ENCODE assay signal across 24 cellular contexts in the genomic region with DNA sequence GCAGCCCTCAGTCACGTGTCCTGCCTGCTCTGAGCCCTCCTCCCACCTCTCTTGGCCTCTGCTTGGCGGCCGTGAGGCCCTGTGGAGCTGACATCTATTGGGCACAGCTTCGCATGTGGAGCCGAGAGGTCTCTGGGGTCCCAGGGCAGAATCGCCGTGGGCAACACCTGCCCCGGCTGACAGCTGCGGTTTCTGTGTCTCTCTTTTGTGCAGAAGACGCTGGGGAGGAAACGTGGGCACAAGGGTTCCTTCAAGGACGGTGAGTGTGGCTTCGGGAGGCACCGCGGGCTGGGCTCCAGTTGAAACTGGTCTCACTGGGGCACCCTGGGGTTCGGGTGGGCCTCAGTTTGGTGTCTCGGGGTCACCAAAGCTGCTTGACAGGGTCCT. TPM values are rescaled to one million over a fixed set of nuclear protein-coding genes. Genes with fewer than 3 reads are reported as not detected.
DNase-seq lines count a peak whose midpoint lies in the region; ATAC-seq and TF ChIP-seq lines count a peak whose summit lies in the region.
"Had no signal": no experiment of that assay in that cellular context is flagged by ENCODE, and none has a peak within 500 bp of the region (broad histone marks: within the 10 kb centered on the region; RNA-seq: fewer than 3 reads in every experiment).

No MANE protein-coding gene starts in this region.

- TF ChIP-seq CTCF in chondrocyte (IDR thresholded peaks at IDR 0.05) = no peak
- no peak for TF ChIP-seq CTCF in neural crest cell (conservative IDR thresholded peaks at IDR 0.05)
- no peak for TF ChIP-seq CTCF in vagina (IDR thresholded peaks at IDR 0.05)
- no peak for TF ChIP-seq CTCF in omental fat pad (IDR thresholded peaks at IDR 0.05)
- TF ChIP-seq CTCF in stomach (IDR thresholded peaks at IDR 0.05) = no peak

- H3K9me3 Mint-ChIP-seq in chondrocyte (ENCODE audit: low read depth) (no peaks in the 10 kb centered on the region), neural crest cell (no peaks in the 10 kb centered on the region)

- H3K9me3 ChIP-seq in vagina = no peaks in the 10 kb centered on the region
- H3K9me3 ChIP-seq in stomach = no peaks in the 10 kb centered on the region
- H3K9me3 ChIP-seq: upper lobe of left lung had no signal

- DNase-seq in stimulated activated CD4-positive, alpha-beta T cell treated with anti-CD3 and anti-CD28 coated beads, Interleukin-15, amount 100 ng/mL, for 24 hours = peak; percentile 2
- DNase-seq in stimulated activated CD4-positive, alpha-beta T cell treated with anti-CD3 and anti-CD28 coated beads, Interleukin-2, amount 100 ng/mL, for 24 hours = no peak
- DNase-seq in chondrocyte (ENCODE audit: low spot score) = peak; percentile 80
- no peak for DNase-seq in neural crest cell (ENCODE audit: low read depth, low spot score)
- no peak for DNase-seq in vagina (ENCODE audit: extremely low spot score in 2 of 2)
- DNase-seq in omental fat pad (ENCODE audit: low spot score) = no peak
- no peak for DNase-seq in NCI-H1092 treated with DMSO at 0.1 percent for 48 hours (lab: John Stamatoyannopoulos, UW)
- no peak for DNase-seq in stomach
- DNase-seq: ACHN; activated CD4-positive, alpha-beta T cell treated with anti-CD3 and anti-CD28 coated beads for 4 hours; activated naive CD4-positive, alpha-beta T cell treated with Interleukin-2 at 50 U/mL for 16 hours; activated T-cell treated with anti-CD3 and anti-CD28 coated beads, Interleukin-2, amount 50 U/mL, for 48 hours; C1 segment of cervical spinal cord; COR-L47; DMS79; effector CD4-positive, alpha-beta T cell; KBM-7; mammary epithelial cell; NCI-H1436; NCI-H2107; NCI-H446 treated with DMSO at 0.1 percent for 48 hours had no signal

- H3K4me3 ChIP-seq in vagina (no peak overlapping the region), stomach (no peak overlapping the region)
- H3K4me3 ChIP-seq: skin epidermis, upper lobe of left lung had no signal

- H3K27me3 Mint-ChIP-seq in chondrocyte (ENCODE audit: low read depth) (no peaks in the 10 kb centered on the region), neural crest cell (ENCODE audit: low read depth) (no peaks in the 10 kb centered on the region)

- H3K36me3 Mint-ChIP-seq in chondrocyte (ENCODE audit: low read depth) (no peaks in the 10 kb centered on the region), neural crest cell (ENCODE audit: low read depth) (no peaks in the 10 kb centered on the region)

- H3K27me3 ChIP-seq in vagina (no peaks in the 10 kb centered on the region), stomach (peaks cover 0 to 26% (median 0%) of the 10 kb centered on the region in 3 donors)
- H3K27me3 ChIP-seq: upper lobe of left lung had no signal

- TF ChIP-seq POLR2A in vagina (IDR thresholded peaks at IDR 0.05) = no peak
- no peak for TF ChIP-seq POLR2A in stomach (IDR thresholded peaks at IDR 0.05)

- WGBS in stomach, 5 donors = 85 to 93% (median 89%) methylated on average over 5 to 17 of the region's 17 CpGs

- ATAC-seq in omental fat pad (ENCODE audit: low FRiP score) = no peak
- ATAC-seq: HCT116 had no signal

- H3K27ac Mint-ChIP-seq in chondrocyte (ENCODE audit: unreplicated experiment) (no peak overlapping the region), neural crest cell (ENCODE audit: unreplicated experiment) (peak overlapping the region; percentile 86)

- peak overlapping the region; percentile 63 for H3K27ac ChIP-seq in vagina
- no peak overlapping the region for H3K27ac ChIP-seq in stomach
- H3K27ac ChIP-seq: upper lobe of left lung had no signal

- intact Hi-C loops in vagina (cut with DNase I) = no loop called here
- intact Hi-C loops in stomach (cut with DNase I; ENCODE audit: low total_unique reads) = no loop called here

- H3K4me3 Mint-ChIP-seq in chondrocyte (ENCODE audit: unreplicated experiment) = no peak overlapping the region
- no peak overlapping the region for H3K4me3 Mint-ChIP-seq in neural crest cell

- H3K36me3 ChIP-seq in vagina (no peaks in the 10 kb centered on the region), stomach (peaks cover 0 to 51% (median 13%) of the 10 kb centered on the region in 4 donors)

- H3K4me1 Mint-ChIP-seq in chondrocyte (ENCODE audit: low read depth) (peaks cover 16% of the 10 kb centered on the region), neural crest cell (peaks cover 13% of the 10 kb centered on the region)

- peaks cover 58% of the 10 kb centered on the region for H3K4me1 ChIP-seq in vagina
- peaks cover under 1 to 24% (median 16%) of the 10 kb centered on the region in 4 donors for H3K4me1 ChIP-seq in stomach
- H3K4me1 ChIP-seq: upper lobe of left lung had no signal

- no peak for TF ChIP-seq EP300 in stomach (IDR thresholded peaks at IDR 0.05)

RNA-seq across cellular contexts. Expression of gene ARHGEF16, which starts 11.5 kb away (rescaled TPM):
- total RNA-seq in chondrocyte = 1.1 to 4.1 TPM (median 2.0 TPM) in 3 replicates
- total RNA-seq in neural crest cell = 11.3 and 12.2 TPM in 2 replicates
- total RNA-seq in vagina = 6.4 TPM
- 1 to 10 TPM in 3 of 4 donors, under 1 TPM in 1; 0.36 to 3.2 (median 1.9) TPM for total RNA-seq in omental fat pad
- total RNA-seq in stomach = 100 to 1,000 TPM in 2 of 5 donors, 10 to 100 TPM in 3; 16.9 to 149 (median 51.0) TPM
- polyA plus RNA-seq in stomach = 10 to 100 TPM; 14.6 to 28.4 (median 23.1) TPM

Comparison
In these comparisons a context has a peak if more than half of its experiments do, and no peak if none do; other contexts are left out.
1. DNase-seq: peak in stimulated activated CD4-positive, alpha-beta T cell treated with anti-CD3 and anti-CD28 coated beads, Interleukin-15, amount 100 ng/mL, for 24 hours (single experiment) and chondrocyte (single experiment); none in stimulated activated CD4-positive, alpha-beta T cell treated with anti-CD3 and anti-CD28 coated beads, Interleukin-2, amount 100 ng/mL, for 24 hours (0 of 2), neural crest cell (single experiment), vagina (0 of 2), omental fat pad (single experiment), NCI-H1092 treated with DMSO at 0.1 percent for 48 hours (single experiment) and stomach (single experiment).